In the genomic region with DNA sequence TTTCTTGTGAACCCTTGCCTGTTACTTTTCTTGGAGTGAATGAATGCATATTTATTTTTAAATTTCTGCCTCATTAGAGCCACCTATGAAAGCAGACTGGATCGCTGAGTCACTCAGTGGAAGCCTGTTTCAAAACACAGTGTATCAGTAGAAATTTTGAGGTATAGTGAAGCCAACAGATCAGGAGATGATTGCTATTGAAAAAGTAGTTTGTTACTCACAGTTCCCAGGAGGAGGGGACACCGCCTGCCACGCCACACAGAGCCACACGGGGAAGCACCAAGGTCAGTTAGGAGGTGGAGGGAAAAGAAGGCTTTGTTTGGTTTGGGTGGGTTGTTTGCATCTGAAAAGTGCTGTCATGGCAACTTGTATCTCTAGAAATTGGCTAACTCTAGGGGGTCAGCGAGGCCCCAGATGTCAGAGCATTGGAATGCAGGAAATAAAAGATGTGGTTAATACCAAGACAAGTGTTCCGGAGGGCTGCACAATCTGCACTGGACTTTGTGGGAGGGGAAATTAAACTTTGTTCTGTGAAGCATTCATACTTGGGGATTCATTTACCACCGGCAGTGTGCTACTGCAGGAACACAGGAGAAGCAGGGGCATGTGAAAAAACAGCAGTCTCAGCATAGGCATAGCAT, we compare ENCODE assay signal across 1 cellular context.
A peak's percentile ranks its signal among the peaks of the same experiment; 100 is the strongest.
TF ChIP-seq lines count a peak whose summit lies in the region.

No MANE protein-coding gene starts in this region.

TF ChIP-seq in HepG2, 621 proteins besides CTCF, POLR2A, EP300 and RAD21 (continued from another document and continues in another):
- TF ChIP-seq, protein P1, sequence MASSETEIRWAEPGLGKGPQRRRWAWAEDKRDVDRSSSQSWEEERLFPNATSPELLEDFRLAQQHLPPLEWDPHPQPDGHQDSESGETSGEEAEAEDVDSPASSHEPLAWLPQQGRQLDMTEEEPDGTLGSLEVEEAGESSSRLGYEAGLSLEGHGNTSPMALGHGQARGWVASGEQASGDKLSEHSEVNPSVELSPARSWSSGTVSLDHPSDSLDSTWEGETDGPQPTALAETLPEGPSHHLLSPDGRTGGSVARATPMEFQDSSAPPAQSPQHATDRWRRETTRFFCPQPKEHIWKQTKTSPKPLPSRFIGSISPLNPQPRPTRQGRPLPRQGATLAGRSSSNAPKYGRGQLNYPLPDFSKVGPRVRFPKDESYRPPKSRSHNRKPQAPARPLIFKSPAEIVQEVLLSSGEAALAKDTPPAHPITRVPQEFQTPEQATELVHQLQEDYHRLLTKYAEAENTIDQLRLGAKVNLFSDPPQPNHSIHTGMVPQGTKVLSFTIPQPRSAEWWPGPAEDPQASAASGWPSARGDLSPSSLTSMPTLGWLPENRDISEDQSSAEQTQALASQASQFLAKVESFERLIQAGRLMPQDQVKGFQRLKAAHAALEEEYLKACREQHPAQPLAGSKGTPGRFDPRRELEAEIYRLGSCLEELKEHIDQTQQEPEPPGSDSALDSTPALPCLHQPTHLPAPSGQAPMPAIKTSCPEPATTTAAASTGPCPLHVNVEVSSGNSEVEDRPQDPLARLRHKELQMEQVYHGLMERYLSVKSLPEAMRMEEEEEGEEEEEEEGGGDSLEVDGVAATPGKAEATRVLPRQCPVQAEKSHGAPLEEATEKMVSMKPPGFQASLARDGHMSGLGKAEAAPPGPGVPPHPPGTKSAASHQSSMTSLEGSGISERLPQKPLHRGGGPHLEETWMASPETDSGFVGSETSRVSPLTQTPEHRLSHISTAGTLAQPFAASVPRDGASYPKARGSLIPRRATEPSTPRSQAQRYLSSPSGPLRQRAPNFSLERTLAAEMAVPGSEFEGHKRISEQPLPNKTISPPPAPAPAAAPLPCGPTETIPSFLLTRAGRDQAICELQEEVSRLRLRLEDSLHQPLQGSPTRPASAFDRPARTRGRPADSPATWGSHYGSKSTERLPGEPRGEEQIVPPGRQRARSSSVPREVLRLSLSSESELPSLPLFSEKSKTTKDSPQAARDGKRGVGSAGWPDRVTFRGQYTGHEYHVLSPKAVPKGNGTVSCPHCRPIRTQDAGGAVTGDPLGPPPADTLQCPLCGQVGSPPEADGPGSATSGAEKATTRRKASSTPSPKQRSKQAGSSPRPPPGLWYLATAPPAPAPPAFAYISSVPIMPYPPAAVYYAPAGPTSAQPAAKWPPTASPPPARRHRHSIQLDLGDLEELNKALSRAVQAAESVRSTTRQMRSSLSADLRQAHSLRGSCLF (CRISPR knock-in tag; IDR thresholded peaks at IDR 0.05; ENCODE audit: borderline replicate concordance) = no peak
- TF ChIP-seq SMC3 (IDR thresholded peaks at IDR 0.05; ENCODE audit: low read length) (peak; percentile 32; the same call in 1 of the 2 replicates), ZNF441 (CRISPR knock-in tag; IDR thresholded peaks at IDR 0.05; ENCODE audit: borderline replicate concordance) (no peak), GATAD2A (CRISPR knock-in tag; IDR thresholded peaks at IDR 0.05) (peak; percentile 40), MAFK (conservative IDR thresholded peaks at IDR 0.05 in 1 of 2, IDR thresholded peaks at IDR 0.05 in 1 of 2; ENCODE audit: low read length in 2 of 2) (peak; percentile 64 to 79), RARA (CRISPR knock-in tag; IDR thresholded peaks at IDR 0.05) (peak; percentile 38; the same call in 1 of the 2 replicates), ZBTB20 (CRISPR knock-in tag; IDR thresholded peaks at IDR 0.05; ENCODE audit: borderline replicate concordance, low read depth) (no peak), RFX1 (IDR thresholded peaks at IDR 0.05) (peak; percentile 88), ZNF3 (CRISPR knock-in tag; IDR thresholded peaks at IDR 0.05) (no peak), XBP1 (CRISPR knock-in tag; IDR thresholded peaks at IDR 0.05) (no peak), MYPOP (CRISPR knock-in tag; IDR thresholded peaks at IDR 0.05) (no peak), SOX6 (IDR thresholded peaks at IDR 0.05) (no peak), SOX6 (CRISPR knock-in tag; IDR thresholded peaks at IDR 0.05) (peak; percentile 53; the same call in 1 of the 2 replicates), HNF4A (CRISPR knock-in tag; IDR thresholded peaks at IDR 0.05) (peak; percentile 31; the same call in 1 of the 2 replicates), FOXM1 (CRISPR knock-in tag; IDR thresholded peaks at IDR 0.05) (no peak), FOSL2 (CRISPR knock-in tag; IDR thresholded peaks at IDR 0.05) (peak; percentile 37), GTF3A (CRISPR knock-in tag; conservative IDR thresholded peaks at IDR 0.05) (no peak), ZNF570 (CRISPR knock-in tag; IDR thresholded peaks at IDR 0.05; ENCODE audit: borderline replicate concordance) (no peak), ZNF552 (CRISPR knock-in tag; IDR thresholded peaks at IDR 0.05; ENCODE audit: borderline replicate concordance) (no peak), NKX3-1 (CRISPR knock-in tag; IDR thresholded peaks at IDR 0.05) (no peak), NR2F6 (IDR thresholded peaks at IDR 0.05) (no peak; the same call in 1 of the 2 replicates), NR2F6 (CRISPR knock-in tag; IDR thresholded peaks at IDR 0.05) (peak; percentile 35; the same call in 1 of the 2 replicates), KMT2B (CRISPR knock-in tag; IDR thresholded peaks at IDR 0.05) (no peak), NRL (CRISPR knock-in tag; IDR thresholded peaks at IDR 0.05; ENCODE audit: borderline replicate concordance) (no peak), ZNF484 (CRISPR knock-in tag; IDR thresholded peaks at IDR 0.05; ENCODE audit: borderline replicate concordance, low read depth) (no peak), NR2F1 (CRISPR knock-in tag; IDR thresholded peaks at IDR 0.05) (peak in 1 of 2 experiments; percentile 53; a peak in 1 of 4 replicates), FLYWCH1 (CRISPR knock-in tag; IDR thresholded peaks at IDR 0.05) (no peak), FOXA1 (IDR thresholded peaks at IDR 0.05) (no peak), FOXA1 (CRISPR knock-in tag; IDR thresholded peaks at IDR 0.05) (0 out of 2 replicates have a peak, but pooled peaks have one; percentile 39), NFIC (IDR thresholded peaks at IDR 0.05; ENCODE audit: low read length) (no peak), SRSF4 (IDR thresholded peaks at IDR 0.05; ENCODE audit: low read depth, low read length, poor library complexity, severe bottlenecking) (no peak), ZBTB25 (CRISPR knock-in tag; IDR thresholded peaks at IDR 0.05) (no peak), SSRP1 (CRISPR knock-in tag; IDR thresholded peaks at IDR 0.05) (no peak), ZNF234 (CRISPR knock-in tag; conservative IDR thresholded peaks at IDR 0.05) (no peak)
- TF ChIP-seq, protein P2, sequence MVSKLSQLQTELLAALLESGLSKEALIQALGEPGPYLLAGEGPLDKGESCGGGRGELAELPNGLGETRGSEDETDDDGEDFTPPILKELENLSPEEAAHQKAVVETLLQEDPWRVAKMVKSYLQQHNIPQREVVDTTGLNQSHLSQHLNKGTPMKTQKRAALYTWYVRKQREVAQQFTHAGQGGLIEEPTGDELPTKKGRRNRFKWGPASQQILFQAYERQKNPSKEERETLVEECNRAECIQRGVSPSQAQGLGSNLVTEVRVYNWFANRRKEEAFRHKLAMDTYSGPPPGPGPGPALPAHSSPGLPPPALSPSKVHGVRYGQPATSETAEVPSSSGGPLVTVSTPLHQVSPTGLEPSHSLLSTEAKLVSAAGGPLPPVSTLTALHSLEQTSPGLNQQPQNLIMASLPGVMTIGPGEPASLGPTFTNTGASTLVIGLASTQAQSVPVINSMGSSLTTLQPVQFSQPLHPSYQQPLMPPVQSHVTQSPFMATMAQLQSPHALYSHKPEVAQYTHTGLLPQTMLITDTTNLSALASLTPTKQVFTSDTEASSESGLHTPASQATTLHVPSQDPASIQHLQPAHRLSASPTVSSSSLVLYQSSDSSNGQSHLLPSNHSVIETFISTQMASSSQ (IDR thresholded peaks at IDR 0.05; ENCODE audit: low read depth) = no peak
- TF ChIP-seq, protein P2 (CRISPR knock-in tag; IDR thresholded peaks at IDR 0.05; ENCODE audit: borderline replicate concordance) = 0 out of 2 replicates have a peak, but pooled peaks have one; percentile 19
- TF ChIP-seq, protein P3, sequence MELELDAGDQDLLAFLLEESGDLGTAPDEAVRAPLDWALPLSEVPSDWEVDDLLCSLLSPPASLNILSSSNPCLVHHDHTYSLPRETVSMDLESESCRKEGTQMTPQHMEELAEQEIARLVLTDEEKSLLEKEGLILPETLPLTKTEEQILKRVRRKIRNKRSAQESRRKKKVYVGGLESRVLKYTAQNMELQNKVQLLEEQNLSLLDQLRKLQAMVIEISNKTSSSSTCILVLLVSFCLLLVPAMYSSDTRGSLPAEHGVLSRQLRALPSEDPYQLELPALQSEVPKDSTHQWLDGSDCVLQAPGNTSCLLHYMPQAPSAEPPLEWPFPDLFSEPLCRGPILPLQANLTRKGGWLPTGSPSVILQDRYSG (CRISPR knock-in tag; IDR thresholded peaks at IDR 0.05) = no peak
- TF ChIP-seq, protein P4, sequence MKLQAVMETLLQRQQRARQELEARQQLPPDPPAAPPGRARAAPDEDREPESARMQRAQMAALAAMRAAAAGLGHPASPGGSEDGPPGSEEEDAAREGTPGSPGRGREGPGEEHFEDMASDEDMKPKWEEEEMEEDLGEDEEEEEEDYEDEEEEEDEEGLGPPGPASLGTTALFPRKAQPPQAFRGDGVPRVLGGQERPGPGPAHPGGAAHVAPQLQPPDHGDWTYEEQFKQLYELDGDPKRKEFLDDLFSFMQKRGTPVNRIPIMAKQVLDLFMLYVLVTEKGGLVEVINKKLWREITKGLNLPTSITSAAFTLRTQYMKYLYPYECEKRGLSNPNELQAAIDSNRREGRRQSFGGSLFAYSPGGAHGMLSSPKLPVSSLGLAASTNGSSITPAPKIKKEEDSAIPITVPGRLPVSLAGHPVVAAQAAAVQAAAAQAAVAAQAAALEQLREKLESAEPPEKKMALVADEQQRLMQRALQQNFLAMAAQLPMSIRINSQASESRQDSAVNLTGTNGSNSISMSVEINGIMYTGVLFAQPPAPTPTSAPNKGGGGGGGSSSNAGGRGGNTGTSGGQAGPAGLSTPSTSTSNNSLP (IDR thresholded peaks at IDR 0.05; ENCODE audit: low read depth, low read length) = peak; percentile 97
- TF ChIP-seq, protein P5, sequence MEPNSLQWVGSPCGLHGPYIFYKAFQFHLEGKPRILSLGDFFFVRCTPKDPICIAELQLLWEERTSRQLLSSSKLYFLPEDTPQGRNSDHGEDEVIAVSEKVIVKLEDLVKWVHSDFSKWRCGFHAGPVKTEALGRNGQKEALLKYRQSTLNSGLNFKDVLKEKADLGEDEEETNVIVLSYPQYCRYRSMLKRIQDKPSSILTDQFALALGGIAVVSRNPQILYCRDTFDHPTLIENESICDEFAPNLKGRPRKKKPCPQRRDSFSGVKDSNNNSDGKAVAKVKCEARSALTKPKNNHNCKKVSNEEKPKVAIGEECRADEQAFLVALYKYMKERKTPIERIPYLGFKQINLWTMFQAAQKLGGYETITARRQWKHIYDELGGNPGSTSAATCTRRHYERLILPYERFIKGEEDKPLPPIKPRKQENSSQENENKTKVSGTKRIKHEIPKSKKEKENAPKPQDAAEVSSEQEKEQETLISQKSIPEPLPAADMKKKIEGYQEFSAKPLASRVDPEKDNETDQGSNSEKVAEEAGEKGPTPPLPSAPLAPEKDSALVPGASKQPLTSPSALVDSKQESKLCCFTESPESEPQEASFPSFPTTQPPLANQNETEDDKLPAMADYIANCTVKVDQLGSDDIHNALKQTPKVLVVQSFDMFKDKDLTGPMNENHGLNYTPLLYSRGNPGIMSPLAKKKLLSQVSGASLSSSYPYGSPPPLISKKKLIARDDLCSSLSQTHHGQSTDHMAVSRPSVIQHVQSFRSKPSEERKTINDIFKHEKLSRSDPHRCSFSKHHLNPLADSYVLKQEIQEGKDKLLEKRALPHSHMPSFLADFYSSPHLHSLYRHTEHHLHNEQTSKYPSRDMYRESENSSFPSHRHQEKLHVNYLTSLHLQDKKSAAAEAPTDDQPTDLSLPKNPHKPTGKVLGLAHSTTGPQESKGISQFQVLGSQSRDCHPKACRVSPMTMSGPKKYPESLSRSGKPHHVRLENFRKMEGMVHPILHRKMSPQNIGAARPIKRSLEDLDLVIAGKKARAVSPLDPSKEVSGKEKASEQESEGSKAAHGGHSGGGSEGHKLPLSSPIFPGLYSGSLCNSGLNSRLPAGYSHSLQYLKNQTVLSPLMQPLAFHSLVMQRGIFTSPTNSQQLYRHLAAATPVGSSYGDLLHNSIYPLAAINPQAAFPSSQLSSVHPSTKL (CRISPR knock-in tag; IDR thresholded peaks at IDR 0.05) = peak; percentile 69
